In genomic region chr17:77884019-77884418, GRCh38 we compare ENCODE assay signal across 9 cellular contexts.
DNase-seq lines count a peak whose midpoint lies in the region; ATAC-seq, FAIRE-seq and TF ChIP-seq lines count a peak whose summit lies in the region.
"Had no signal": no experiment of that assay in that cellular context is flagged by ENCODE, and none has a peak within 500 bp of the region (broad histone marks: within the 10 kb centered on the region; RNA-seq: fewer than 3 reads in every experiment).

No MANE protein-coding gene starts in this region.

- FAIRE-seq in RCC 7860 (lab: Jason Lieb, UNC), result no peak

- intact Hi-C loops in head of caudate nucleus (cut with DNase I), result loop anchor here (5.0 kb wide), 1 partner anchor 73 kb away; the partner anchor contains the start of gene TNRC6C

- DNase-seq in stimulated activated CD4-positive, alpha-beta T cell treated with anti-CD3 and anti-CD28 coated beads, Interleukin-1b, Interleukin-23, amount 100 ng/mL, for 48 hours, result peak; percentile 19
- no peak for DNase-seq in stimulated activated CD4-positive, alpha-beta T cell treated with anti-CD3 and anti-CD28 coated beads, Interleukin-2, amount 100 ng/mL, for 48 hours
- DNase-seq in T follicular helper cell (ENCODE audit: low read depth) (peak; percentile 34), head of caudate nucleus (peak; percentile 89 to 99 (median 96)), SKM-1 treated with dmso at 0.1 percent for 144 hours (lab: John Stamatoyannopoulos, UW; ENCODE audit: unreplicated experiment) (no peak), RCC 7860 (ENCODE audit: low spot score) (no peak), erythroblast (lab: John Stamatoyannopoulos, UW) (no peak)
- DNase-seq: EL had no signal

- ATAC-seq in GM21786 (IDR thresholded peaks at IDR 0.05; ENCODE audit: unreplicated experiment), result no peak

- TF ChIP-seq POLR2A in erythroblast (IDR thresholded peaks at IDR 0.05; ENCODE audit: low read length), result no peak

Comparison
In these comparisons a context has a peak if more than half of its experiments do, and no peak if none do; other contexts are left out.
1. DNase-seq: peak in stimulated activated CD4-positive, alpha-beta T cell treated with anti-CD3 and anti-CD28 coated beads, Interleukin-1b, Interleukin-23, amount 100 ng/mL, for 48 hours (single experiment), T follicular helper cell (single experiment) and head of caudate nucleus (42 of 42); none in stimulated activated CD4-positive, alpha-beta T cell treated with anti-CD3 and anti-CD28 coated beads, Interleukin-2, amount 100 ng/mL, for 48 hours (0 of 2), SKM-1 treated with dmso at 0.1 percent for 144 hours (single experiment), RCC 7860 (single experiment) and erythroblast (0 of 2).